Comparison of ENCODE assay signal across 8 cellular contexts in the genomic region with DNA sequence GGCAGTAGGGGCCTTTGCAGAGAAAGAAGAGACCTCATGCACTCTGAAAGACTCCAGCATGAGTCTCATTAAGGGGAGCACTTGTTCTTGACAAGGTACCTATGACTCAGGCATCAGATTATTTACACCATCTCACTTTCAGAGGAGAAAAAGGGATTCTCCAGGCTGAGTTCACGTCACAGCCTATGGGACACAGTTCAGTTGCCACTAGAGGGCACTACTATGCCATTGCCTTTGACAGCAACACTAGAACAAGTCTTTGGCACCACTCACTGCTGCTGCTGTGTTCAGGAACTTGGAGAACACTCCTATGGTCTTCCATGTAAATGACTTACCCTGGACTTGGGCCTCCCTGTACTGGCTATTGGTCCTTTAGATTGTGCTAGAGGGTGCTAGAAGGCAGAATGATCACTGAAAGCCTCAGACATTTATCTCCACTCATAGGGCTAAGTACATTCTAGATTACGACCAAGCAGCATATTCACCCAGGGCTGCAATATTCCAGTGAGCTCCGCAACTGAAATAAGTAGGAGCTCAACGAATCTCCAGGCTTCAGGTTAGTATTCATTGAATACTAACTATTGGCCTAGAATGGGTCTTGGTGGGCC.
A peak's percentile ranks its signal among the peaks of the same experiment; 100 is the strongest.
DNase-seq lines count a peak whose midpoint lies in the region; ATAC-seq, FAIRE-seq and TF ChIP-seq lines count a peak whose summit lies in the region.

No MANE protein-coding gene starts in this region.

- H3K27me3 ChIP-seq in left ventricle myocardium inferior (ENCODE audit: low read depth) = peaks cover 10% of the 10 kb centered on the region
- H3K27me3 ChIP-seq in small intestine (ENCODE audit: control insufficient read depth in 2 of 2, insufficient read depth in 2 of 2, low read length in 2 of 2) = no peaks in the 10 kb centered on the region

- ATAC-seq in GM21529 (IDR thresholded peaks at IDR 0.05; ENCODE audit: unreplicated experiment) (peak; percentile 51), GM21447 (IDR thresholded peaks at IDR 0.05; ENCODE audit: unreplicated experiment) (no peak)

- H3K9me3 ChIP-seq in left ventricle myocardium inferior (replicated peaks) (no peaks in the 10 kb centered on the region), small intestine (ENCODE audit: control insufficient read depth, low read depth) (no peaks in the 10 kb centered on the region)

- no peak overlapping the region for H3K27ac ChIP-seq in VCaP
- H3K27ac ChIP-seq in left ventricle myocardium inferior (replicated peaks) = no peak overlapping the region
- no peak overlapping the region for H3K27ac ChIP-seq in small intestine (ENCODE audit: low read depth in 1 of 2, low read length in 1 of 2)

- 45 to 53% (median 49%) methylated on average over 4 of the region's 4 CpGs for WGBS in small intestine, 3 donors
- WGBS in lower leg skin, 2 donors = 58 to 69% methylated on average over 4 of the region's 4 CpGs

- TF ChIP-seq POLR2A in lower leg skin (IDR thresholded peaks at IDR 0.05) = no peak

- H3K36me3 ChIP-seq in left ventricle myocardium inferior = no peaks in the 10 kb centered on the region
- H3K36me3 ChIP-seq in small intestine (ENCODE audit: control insufficient read depth in 2 of 2, insufficient read depth in 2 of 2, low read length in 2 of 2) = no peaks in the 10 kb centered on the region

- FAIRE-seq in small intestine (lab: Jason Lieb, UNC) = no peak

- H3K4me3 ChIP-seq in left ventricle myocardium inferior (no peak overlapping the region), small intestine (ENCODE audit: low read depth in 1 of 2, low read length in 2 of 2) (no peak overlapping the region), lower leg skin (ENCODE audit: low read depth, poor library complexity, severe bottlenecking) (no peak overlapping the region)

- DNase-seq in DMS 273 treated with DMSO at 0.1 percent for 48 hours (lab: John Stamatoyannopoulos, UW) = peak; percentile 5
- peak; percentile 33 for DNase-seq in NCI-H1105 (lab: John Stamatoyannopoulos, UW)
- DNase-seq in left ventricle myocardium inferior = no peak
- DNase-seq in small intestine = peak; percentile 83
- no peak for DNase-seq in lower leg skin (ENCODE audit: low spot score in 2 of 2)

- H3K4me1 ChIP-seq in left ventricle myocardium inferior (no peaks in the 10 kb centered on the region), small intestine (ENCODE audit: control insufficient read depth in 2 of 2, insufficient read depth in 1 of 2, low read depth in 1 of 2, low read length in 1 of 2) (no peaks in the 10 kb centered on the region)

- intact Hi-C loops in left ventricle myocardium inferior (cut with micrococcal nuclease) = no loop called here
- intact Hi-C loops in lower leg skin (cut with DNase I; ENCODE audit: low total_unique reads) = no loop called here

- TF ChIP-seq CTCF in VCaP (conservative IDR thresholded peaks at IDR 0.05) (peak; percentile 97), left ventricle myocardium inferior (IDR thresholded peaks at IDR 0.05; ENCODE audit: borderline replicate concordance) (peak; percentile 66), lower leg skin (IDR thresholded peaks at IDR 0.05) (no peak)

Comparison
In these comparisons a context has a peak if more than half of its experiments do, and no peak if none do; other contexts are left out.
1. DNase-seq: peak in DMS 273 treated with DMSO at 0.1 percent for 48 hours (single experiment), NCI-H1105 (single experiment) and small intestine (single experiment); none in left ventricle myocardium inferior (single experiment) and lower leg skin (0 of 2).
2. CTCF ChIP-seq: peak in VCaP (single experiment) and left ventricle myocardium inferior (single experiment); none in lower leg skin (0 of 3).